9 cellular contexts compared by ENCODE assay signal in genomic region chr17:78329263-78330059, GRCh38. TPM values are rescaled to one million over a fixed set of nuclear protein-coding genes. Genes with fewer than 3 reads are reported as not detected.
DNase-seq lines count a peak whose midpoint lies in the region; ATAC-seq and TF ChIP-seq lines count a peak whose summit lies in the region.
"Had no signal": no experiment of that assay in that cellular context is flagged by ENCODE, and none has a peak within 500 bp of the region (broad histone marks: within the 10 kb centered on the region; RNA-seq: fewer than 3 reads in every experiment).

No MANE protein-coding gene starts in this region.

- peak; percentile 77 for DNase-seq in right atrium auricular region (ENCODE audit: low spot score)
- no peak for DNase-seq in left ventricle myocardium superior
- DNase-seq in SW480 (ENCODE audit: low spot score): peak; percentile 86
- DNase-seq in fibroblast of villous mesenchyme (ENCODE audit: low read depth): peak; percentile 72
- no peak for DNase-seq in type B pancreatic cell (ENCODE audit: extremely low spot score, unreplicated experiment)
- no peak for DNase-seq in glutamatergic neuron

- H3K27me3 ChIP-seq in right atrium auricular region: no peaks in the 10 kb centered on the region

- no peaks in the 10 kb centered on the region for H3K36me3 Mint-ChIP-seq in type B pancreatic cell
- no peaks in the 10 kb centered on the region for H3K36me3 Mint-ChIP-seq in glutamatergic neuron (ENCODE audit: unreplicated experiment)

- H3K9me3 ChIP-seq in right atrium auricular region: no peaks in the 10 kb centered on the region

- no peaks in the 10 kb centered on the region for H3K27me3 Mint-ChIP-seq in type B pancreatic cell
- H3K27me3 Mint-ChIP-seq in glutamatergic neuron (ENCODE audit: unreplicated experiment): peaks cover 2% of the 10 kb centered on the region

- H3K4me3 ChIP-seq in right atrium auricular region (no peak overlapping the region), fibroblast of villous mesenchyme (ENCODE audit: low read depth, low read length) (no peak overlapping the region)

- H3K4me1 Mint-ChIP-seq in type B pancreatic cell (ENCODE audit: unreplicated experiment) (peaks cover 20% of the 10 kb centered on the region), glutamatergic neuron (ENCODE audit: low read depth, unreplicated experiment) (peaks cover 6% of the 10 kb centered on the region)

- intact Hi-C loops in left ventricle myocardium superior (cut with micrococcal nuclease): no loop called here

- H3K4me3 Mint-ChIP-seq in type B pancreatic cell: no peak overlapping the region
- no peak overlapping the region for H3K4me3 Mint-ChIP-seq in glutamatergic neuron (ENCODE audit: unreplicated experiment)
- H3K4me3 Mint-ChIP-seq: T-helper 1 cell treated with Interleukin-12 subunit alpha and Interleukin-12 subunit beta and Interleukin-4 antibody, amounts not matched to agents 30 μg/mL and 1 μg/mL, for 36 hours had no signal

- H3K27ac Mint-ChIP-seq in type B pancreatic cell: peak overlapping the region; percentile 6
- no peak overlapping the region for H3K27ac Mint-ChIP-seq in glutamatergic neuron (ENCODE audit: unreplicated experiment)

- TF ChIP-seq CTCF in right atrium auricular region (IDR thresholded peaks at IDR 0.05) (no peak), fibroblast of villous mesenchyme (IDR thresholded peaks at IDR 0.05; ENCODE audit: insufficient read depth, low read depth, low read length) (no peak), type B pancreatic cell (conservative IDR thresholded peaks at IDR 0.05) (no peak), glutamatergic neuron (IDR thresholded peaks at IDR 0.05; ENCODE audit: partially characterized antibody, unreplicated experiment) (no peak)

- no peaks in the 10 kb centered on the region for H3K9me3 Mint-ChIP-seq in type B pancreatic cell
- peaks cover 4% of the 10 kb centered on the region for H3K9me3 Mint-ChIP-seq in glutamatergic neuron (ENCODE audit: unreplicated experiment)
- H3K9me3 Mint-ChIP-seq: T-helper 1 cell treated with Interleukin-12 subunit alpha and Interleukin-12 subunit beta and Interleukin-4 antibody, amounts not matched to agents 30 μg/mL and 1 μg/mL, for 36 hours had no signal

- no peak overlapping the region for H3K27ac ChIP-seq in right atrium auricular region

- ATAC-seq in left ventricle myocardium superior (no peak), HG03045 (IDR thresholded peaks at IDR 0.05; ENCODE audit: unreplicated experiment) (no peak), GM21515 (IDR thresholded peaks at IDR 0.05; ENCODE audit: unreplicated experiment) (no peak)

- peaks cover 0 to 18% of the 10 kb centered on the region in 2 donors for H3K4me1 ChIP-seq in right atrium auricular region

- no peaks in the 10 kb centered on the region for H3K36me3 ChIP-seq in right atrium auricular region

RNA-seq across cellular contexts. Expression of gene SOCS3, which starts 30.4 kb away (rescaled TPM):
- total RNA-seq in right atrium auricular region: 10 to 100 TPM; 39.9 to 56.8 TPM
- total RNA-seq in left ventricle myocardium superior: 11.1 TPM
- total RNA-seq in fibroblast of villous mesenchyme: 59.6 and 70.0 TPM in 2 replicates
- 16.9 and 21.1 TPM in 2 replicates for total RNA-seq in type B pancreatic cell (ENCODE audit: low replicate concordance)
- total RNA-seq in glutamatergic neuron (ENCODE audit: unreplicated experiment): 3.1 TPM

RNA-seq across cellular contexts. Expression of gene PGS1, which starts 49.0 kb away (rescaled TPM):
- total RNA-seq in right atrium auricular region (10 to 100 TPM; 21.2 to 21.8 TPM), left ventricle myocardium superior (18.3 TPM), fibroblast of villous mesenchyme (30.9 and 35.4 TPM in 2 replicates), type B pancreatic cell (ENCODE audit: low replicate concordance) (44.7 and 54.8 TPM in 2 replicates), glutamatergic neuron (ENCODE audit: unreplicated experiment) (50.2 TPM)

Comparison
In these comparisons a context has a peak if more than half of its experiments do, and no peak if none do; other contexts are left out.
1. DNase-seq: peak in right atrium auricular region (single experiment), SW480 (single experiment) and fibroblast of villous mesenchyme (single experiment); none in left ventricle myocardium superior (single experiment), type B pancreatic cell (single experiment) and glutamatergic neuron (single experiment).